In genomic region chr2:16313235-16313980, GRCh38 we compare ENCODE assay signal across 27 cellular contexts.
"Had no signal": no experiment of that assay in that cellular context is flagged by ENCODE, and none has a peak within 500 bp of the region (broad histone marks: within the 10 kb centered on the region; RNA-seq: fewer than 3 reads in every experiment).

No MANE protein-coding gene starts in this region.

- H2AFZ ChIP-seq: neural progenitor cell had no signal

- H3K4me3 ChIP-seq: neural progenitor cell, pancreas, prostate gland, right lobe of liver, sigmoid colon, stomach, thoracic aorta, thyroid gland, tibial nerve, upper lobe of left lung had no signal

- H3K4me1 ChIP-seq: pancreas, prostate gland, right lobe of liver, sigmoid colon, thyroid gland, tibial nerve, upper lobe of left lung had no signal

- FAIRE-seq: pancreas, small intestine, urothelium cell line had no signal

- ATAC-seq: naive thymus-derived CD8-positive, alpha-beta T cell; natural killer cell treated with Interleukin-12 subunit alpha and Interleukin-12 subunit beta and Interleukin-15 and Interleukin-18, amount 100 ng/mL, for 72 hours; pancreas; right cardiac atrium; right lobe of liver; stimulated activated effector memory CD8-positive, alpha-beta T cell treated with anti-CD3 and anti-CD28 coated beads, Interleukin-12 subunit alpha, Interleukin-12 subunit beta, amount 100 ng/mL, for 72 hours; stimulated activated naive B cell treated with anti-CD40 and anti-IgM and Interleukin-4, amounts not matched to agents 10 μg/mL and 1 μg/mL and 100 μg/mL, for 72 hours had no signal

- H3K27me3 ChIP-seq: neural progenitor cell, right lobe of liver, sigmoid colon, stomach, thyroid gland, tibial nerve, upper lobe of left lung had no signal

- H3K9ac ChIP-seq: neural progenitor cell had no signal

- H3K27me3 Mint-ChIP-seq: stimulated activated naive CD8-positive, alpha-beta T cell treated with anti-CD3 and anti-CD28 coated beads, Interleukin-15, Interleukin-2, amounts not matched to agents 100 ng/mL and 50 ng/mL, for 24 hours had no signal

- DNase-seq: naive B cell; naive thymus-derived CD8-positive, alpha-beta T cell; nephron progenitor cell; occipital lobe; pancreas; right cardiac atrium; right lobe of liver; sigmoid colon; small intestine; stimulated activated CD4-positive, alpha-beta T cell treated with anti-CD3 and anti-CD28 coated beads, Interleukin-15, amount 100 ng/mL, for 24 hours; stimulated activated CD4-positive, alpha-beta T cell treated with anti-CD3 and anti-CD28 coated beads, Interleukin-2, amount 100 ng/mL, for 24 hours; stimulated activated CD4-positive, alpha-beta T cell treated with anti-CD3 and anti-CD28 coated beads, Interleukin-2, amount 100 ng/mL, for 48 hours; stimulated activated CD4-positive, alpha-beta T cell treated with anti-CD3 and anti-CD28 coated beads, Interleukin-4, amount 100 ng/mL, for 24 hours; stimulated activated naive B cell treated with anti-CD40 and anti-IgM and Interleukin-4, amounts not matched to agents 10 μg/mL and 1 μg/mL and 100 μg/mL, for 72 hours; stimulated activated naive CD4-positive, alpha-beta T cell treated with Interleukin-2 at 50 U/mL for 16 hours; stomach; thyroid gland; trophoblast cell; upper lobe of left lung had no signal

- H3K9me3 Mint-ChIP-seq: naive thymus-derived CD8-positive, alpha-beta T cell; natural killer cell treated with Interleukin-12 subunit alpha and Interleukin-12 subunit beta and Interleukin-15 and Interleukin-18, amount 100 ng/mL, for 72 hours; nephron progenitor cell; stimulated activated naive B cell treated with anti-CD40 and anti-IgM and Interleukin-4, amounts not matched to agents 10 μg/mL and 1 μg/mL and 100 μg/mL, for 72 hours; stimulated activated naive CD8-positive, alpha-beta T cell treated with anti-CD3 and anti-CD28 coated beads, Interleukin-15, Interleukin-2, amounts not matched to agents 100 ng/mL and 50 ng/mL, for 24 hours had no signal

- H3K27ac Mint-ChIP-seq: naive thymus-derived CD8-positive, alpha-beta T cell; natural killer cell treated with Interleukin-12 subunit alpha and Interleukin-12 subunit beta and Interleukin-15 and Interleukin-18, amount 100 ng/mL, for 72 hours; neural progenitor cell; stimulated activated effector memory CD8-positive, alpha-beta T cell treated with anti-CD3 and anti-CD28 coated beads, Interleukin-12 subunit alpha, Interleukin-12 subunit beta, amount 100 ng/mL, for 72 hours; stimulated activated naive B cell treated with anti-CD40 and anti-IgM and Interleukin-4, amounts not matched to agents 10 μg/mL and 1 μg/mL and 100 μg/mL, for 72 hours; stimulated activated naive CD8-positive, alpha-beta T cell treated with anti-CD3 and anti-CD28 coated beads, Interleukin-15, Interleukin-2, amounts not matched to agents 100 ng/mL and 50 ng/mL, for 24 hours had no signal

- H3K4me3 Mint-ChIP-seq: naive B cell; naive thymus-derived CD8-positive, alpha-beta T cell; natural killer cell treated with Interleukin-12 subunit alpha and Interleukin-12 subunit beta and Interleukin-15 and Interleukin-18, amount 100 ng/mL, for 72 hours; nephron progenitor cell; neural progenitor cell; stimulated activated effector memory CD8-positive, alpha-beta T cell treated with anti-CD3 and anti-CD28 coated beads, Interleukin-12 subunit alpha, Interleukin-12 subunit beta, amount 100 ng/mL, for 72 hours; stimulated activated naive B cell treated with anti-CD40 and anti-IgM and Interleukin-4, amounts not matched to agents 10 μg/mL and 1 μg/mL and 100 μg/mL, for 72 hours; stimulated activated naive CD8-positive, alpha-beta T cell treated with anti-CD3 and anti-CD28 coated beads, Interleukin-15, Interleukin-2, amounts not matched to agents 100 ng/mL and 50 ng/mL, for 24 hours had no signal

- H3K36me3 Mint-ChIP-seq: naive B cell; naive thymus-derived CD8-positive, alpha-beta T cell; natural killer cell treated with Interleukin-12 subunit alpha and Interleukin-12 subunit beta and Interleukin-15 and Interleukin-18, amount 100 ng/mL, for 72 hours; neural progenitor cell; stimulated activated effector memory CD8-positive, alpha-beta T cell treated with anti-CD3 and anti-CD28 coated beads, Interleukin-12 subunit alpha, Interleukin-12 subunit beta, amount 100 ng/mL, for 72 hours; stimulated activated naive B cell treated with anti-CD40 and anti-IgM and Interleukin-4, amounts not matched to agents 10 μg/mL and 1 μg/mL and 100 μg/mL, for 72 hours had no signal

- H3K4me1 Mint-ChIP-seq: stimulated activated effector memory CD8-positive, alpha-beta T cell treated with anti-CD3 and anti-CD28 coated beads, Interleukin-12 subunit alpha, Interleukin-12 subunit beta, amount 100 ng/mL, for 72 hours had no signal

- H3K4me2 ChIP-seq: neural progenitor cell had no signal

- H3K27ac ChIP-seq: neural progenitor cell, pancreas, prostate gland, right lobe of liver, sigmoid colon, stomach, thoracic aorta, thyroid gland, tibial nerve, upper lobe of left lung had no signal

- H3K36me3 ChIP-seq: neural progenitor cell, pancreas, prostate gland, right lobe of liver, sigmoid colon, stomach, thoracic aorta, thyroid gland, tibial nerve, upper lobe of left lung had no signal

- H3K9me3 ChIP-seq: pancreas, prostate gland, right lobe of liver, sigmoid colon, stomach, thoracic aorta, thyroid gland, tibial nerve, upper lobe of left lung had no signal
